In the genomic region with DNA sequence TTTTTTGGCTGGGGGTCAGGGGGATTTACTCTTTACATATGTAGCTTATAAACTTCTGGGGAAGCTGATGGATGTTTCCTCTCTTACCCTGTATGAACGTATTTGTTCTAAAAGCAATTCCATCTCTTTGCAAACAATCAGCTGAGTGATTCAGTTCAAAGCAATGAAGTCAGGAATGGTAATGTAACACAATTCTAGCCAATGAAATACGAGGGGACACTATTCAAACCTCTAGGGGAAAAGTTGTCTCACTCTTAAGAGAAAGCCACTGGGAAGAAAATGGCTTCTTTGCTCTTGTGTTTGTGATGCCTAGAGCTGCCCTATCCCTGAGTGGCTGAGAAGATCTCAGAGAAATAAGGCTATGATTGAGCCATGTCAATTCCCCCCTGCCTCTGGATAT, we compare ENCODE assay signal across 1 cellular context.
TF ChIP-seq lines count a peak whose summit lies in the region.

No MANE protein-coding gene starts in this region.

TF ChIP-seq in IMR-90, 13 proteins besides CTCF, POLR2A, EP300 and RAD21:
- TF ChIP-seq, protein P1, sequence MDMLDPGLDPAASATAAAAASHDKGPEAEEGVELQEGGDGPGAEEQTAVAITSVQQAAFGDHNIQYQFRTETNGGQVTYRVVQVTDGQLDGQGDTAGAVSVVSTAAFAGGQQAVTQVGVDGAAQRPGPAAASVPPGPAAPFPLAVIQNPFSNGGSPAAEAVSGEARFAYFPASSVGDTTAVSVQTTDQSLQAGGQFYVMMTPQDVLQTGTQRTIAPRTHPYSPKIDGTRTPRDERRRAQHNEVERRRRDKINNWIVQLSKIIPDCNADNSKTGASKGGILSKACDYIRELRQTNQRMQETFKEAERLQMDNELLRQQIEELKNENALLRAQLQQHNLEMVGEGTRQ (IDR thresholded peaks at IDR 0.05; ENCODE audit: low read depth, low read length): no peak
- TF ChIP-seq RFX5 (IDR thresholded peaks at IDR 0.05; ENCODE audit: low read depth, low read length) (no peak), CHD1 (IDR thresholded peaks at IDR 0.05; ENCODE audit: low read depth, low read length) (no peak), NFE2L2 (IDR thresholded peaks at IDR 0.05; ENCODE audit: low read depth, low read length) (no peak), MAFK (IDR thresholded peaks at IDR 0.05; ENCODE audit: low read depth, low read length) (no peak), BHLHE40 (IDR thresholded peaks at IDR 0.05; ENCODE audit: low read depth, low read length) (no peak), MXI1 (IDR thresholded peaks at IDR 0.05; ENCODE audit: borderline replicate concordance, low read depth, low read length) (no peak)
